ENCODE assay signal across 21 cellular contexts in genomic region chr2:44686561-44686960, GRCh38.
DNase-seq lines count a peak whose midpoint lies in the region; FAIRE-seq and TF ChIP-seq lines count a peak whose summit lies in the region.
"Had no signal": no experiment of that assay in that cellular context is flagged by ENCODE, and none has a peak within 500 bp of the region (broad histone marks: within the 10 kb centered on the region; RNA-seq: fewer than 3 reads in every experiment).

No MANE protein-coding gene starts in this region.

- DNase-seq in AG10803 (ENCODE audit: low read depth) (peak; percentile 22), HTR-8/SVneo (ENCODE audit: insufficient read length, low spot score) (peak; percentile 20), astrocyte of the spinal cord (ENCODE audit: low read depth, low spot score) (peak; percentile 36), keratinocyte (ENCODE audit: low read depth, low spot score) (no peak), SIG-M5 treated with dmso at 0.1 percent for 504 hours (lab: John Stamatoyannopoulos, UW; ENCODE audit: unreplicated experiment) (no peak), inferior parietal cortex (ENCODE audit: extremely low spot score) (no peak), NOMO-1 treated with dmso at 0.1 percent for 144 hours (lab: John Stamatoyannopoulos, UW; ENCODE audit: unreplicated experiment) (no peak)
- no peak for DNase-seq in activated naive CD4-positive, alpha-beta T cell treated with Interleukin-2 at 50 U/mL for 16 hours
- DNase-seq: activated CD4-positive, alpha-beta T cell treated with anti-CD3 and anti-CD28 coated beads, Interleukin-2, amount 50 U/mL, for 4 hours; activated T-cell treated with anti-CD3 and anti-CD28 coated beads, Interleukin-2, amount 50 U/mL, for 72 hours; aorta; BE2C; dermis blood vessel endothelial cell; DMS53; gastrocnemius medialis; H7; KG1; NCI-H146; NCI-H446; stimulated activated CD4-positive, alpha-beta T cell treated with anti-CD3 and anti-CD28 coated beads, Interleukin-4, amount 100 ng/mL, for 1 hour; thyroid gland had no signal

- H3K27me3 ChIP-seq in keratinocyte (ENCODE audit: control insufficient read depth, extremely low read depth, insufficient read depth, low read length), result no peaks in the 10 kb centered on the region
- H3K27me3 ChIP-seq: BE2C, gastrocnemius medialis, thyroid gland had no signal

- TF ChIP-seq CTCF in AG10803 (conservative IDR thresholded peaks at IDR 0.05; ENCODE audit: low read length) (no peak), astrocyte of the spinal cord (IDR thresholded peaks at IDR 0.05; ENCODE audit: low read depth, low read length) (no peak), keratinocyte (optimal IDR thresholded peaks at IDR 0.05 in 1 of 3, IDR thresholded peaks at IDR 0.05 in 1 of 3, conservative IDR thresholded peaks at IDR 0.05 in 1 of 3; ENCODE audit: extremely low read depth in 1 of 3, insufficient read depth in 2 of 3, low read length in 3 of 3) (no peak)

- H3K4me3 ChIP-seq in AG10803 (ENCODE audit: low read length), result no peak overlapping the region
- no peak overlapping the region for H3K4me3 ChIP-seq in astrocyte of the spinal cord (ENCODE audit: low read depth, low read length)
- H3K4me3 ChIP-seq in keratinocyte (ENCODE audit: control insufficient read depth in 2 of 3, extremely low read depth in 1 of 3, insufficient read depth in 2 of 3, low read depth in 1 of 3, low read length in 3 of 3), result no peak overlapping the region
- H3K4me3 ChIP-seq: gastrocnemius medialis, thyroid gland had no signal

- no peaks in the 10 kb centered on the region for H3K79me2 ChIP-seq in keratinocyte (ENCODE audit: control insufficient read depth, insufficient read depth, low read length)

- no peaks in the 10 kb centered on the region for H3K9me1 ChIP-seq in keratinocyte (ENCODE audit: control insufficient read depth, extremely low read depth, insufficient read depth, low read length)

- H4K20me1 ChIP-seq in keratinocyte (ENCODE audit: control insufficient read depth, extremely low read depth, insufficient read depth, low read length), result no peaks in the 10 kb centered on the region

- H3K4me1 ChIP-seq in keratinocyte (ENCODE audit: control insufficient read depth, extremely low read depth, insufficient read depth, low read length), result peaks cover 3% of the 10 kb centered on the region
- H3K4me1 ChIP-seq: thyroid gland had no signal

- in situ Hi-C loops in astrocyte of the spinal cord (cut with HindIII; ENCODE audit: low sequenced_read_pairs), result no loop called here

- H3K36me3 ChIP-seq in keratinocyte (ENCODE audit: control insufficient read depth in 2 of 2, extremely low read depth in 1 of 2, insufficient read depth in 2 of 2, low read length in 2 of 2), result no peaks in the 10 kb centered on the region
- H3K36me3 ChIP-seq: BE2C, gastrocnemius medialis, thyroid gland had no signal

- dilution Hi-C loops in keratinocyte (cut with MboI; ENCODE audit: extremely low pct_ligation_motif_present, low sequenced_read_pairs), result no loop called here

- H2AFZ ChIP-seq in keratinocyte (ENCODE audit: control insufficient read depth, low read length), result no peak overlapping the region

- no peaks in the 10 kb centered on the region for H3K9me3 ChIP-seq in keratinocyte (ENCODE audit: control insufficient read depth, low read depth, low read length)
- H3K9me3 ChIP-seq: BE2C, gastrocnemius medialis, thyroid gland had no signal

- H3K9ac ChIP-seq in keratinocyte (ENCODE audit: control insufficient read depth, extremely low read depth, insufficient read depth, low read length), result no peak overlapping the region

- FAIRE-seq in HTR-8/SVneo (lab: Jason Lieb, UNC) (no peak), keratinocyte (lab: Jason Lieb, UNC) (peak; percentile 56)

- no peak overlapping the region for H3K4me2 ChIP-seq in keratinocyte (ENCODE audit: control insufficient read depth, extremely low read depth, insufficient read depth, low read depth, low read length)

- H3K27ac ChIP-seq in keratinocyte (ENCODE audit: control insufficient read depth, insufficient read depth, low read length), result no peak overlapping the region
- H3K27ac ChIP-seq: gastrocnemius medialis, thyroid gland had no signal

Comparison
In these comparisons a context has a peak if more than half of its experiments do, and no peak if none do; other contexts are left out.
1. DNase-seq: peak in AG10803 (single experiment), HTR-8/SVneo (single experiment) and astrocyte of the spinal cord (single experiment); none in keratinocyte (single experiment), SIG-M5 treated with dmso at 0.1 percent for 504 hours (single experiment), inferior parietal cortex (single experiment), activated naive CD4-positive, alpha-beta T cell treated with Interleukin-2 at 50 U/mL for 16 hours (single experiment) and NOMO-1 treated with dmso at 0.1 percent for 144 hours (single experiment).